In the genomic region with DNA sequence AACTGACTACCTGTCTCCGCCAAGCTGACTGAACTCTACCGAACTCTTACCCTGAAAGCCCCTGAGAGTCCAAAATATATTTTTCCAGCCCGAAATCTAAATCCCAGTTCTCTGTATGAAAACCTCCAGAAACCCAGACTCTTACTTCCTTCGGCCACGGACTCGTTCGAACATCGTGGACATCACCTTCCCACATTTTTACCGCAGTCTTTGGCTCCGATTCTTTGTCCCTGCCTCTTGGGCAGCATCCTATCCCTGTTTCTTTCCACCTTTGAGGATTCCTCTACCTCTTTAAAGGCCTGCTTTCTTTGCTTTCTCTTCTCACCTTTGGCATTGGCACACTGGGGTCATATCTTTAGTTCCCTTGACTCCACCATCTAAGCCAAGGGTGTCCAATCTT, we compare ENCODE assay signal across 8 cellular contexts. TPM values are rescaled to one million over a fixed set of nuclear protein-coding genes. Genes with fewer than 3 reads are reported as not detected.
DNase-seq lines count a peak whose midpoint lies in the region; ATAC-seq, FAIRE-seq and TF ChIP-seq lines count a peak whose summit lies in the region.

No MANE protein-coding gene starts in this region.

- peak overlapping the region; percentile 97 for H3K4me3 Mint-ChIP-seq in natural killer cell

- FAIRE-seq in frontal cortex (lab: Jason Lieb, UNC) = no peak

- intact Hi-C loops in natural killer cell (cut with micrococcal nuclease) = loop anchor here (5.0 kb wide), 1 partner anchor 61 kb away; no protein-coding TSS in a partner anchor

- H3K27me3 ChIP-seq in BLaER1 treated with 17β-estradiol and CSF1 and Interleukin-3, amounts not matched to agents 10 nM and 100 nM = no peaks in the 10 kb centered on the region

- peak overlapping the region; percentile 91 to 99 (median 99) for H3K9ac ChIP-seq in BLaER1 treated with 17β-estradiol and CSF1 and Interleukin-3, amounts not matched to agents 10 nM and 100 nM

- H3K9me3 Mint-ChIP-seq in natural killer cell = no peaks in the 10 kb centered on the region

- no peak for ATAC-seq in natural killer cell
- ATAC-seq in HG03175 (IDR thresholded peaks at IDR 0.05; ENCODE audit: unreplicated experiment) = no peak
- no peak for ATAC-seq in HG03565 (IDR thresholded peaks at IDR 0.05; ENCODE audit: unreplicated experiment)

- no peaks in the 10 kb centered on the region for H3K36me3 Mint-ChIP-seq in natural killer cell

- no peaks in the 10 kb centered on the region for H3K9me3 ChIP-seq in BLaER1 treated with 17β-estradiol and CSF1 and Interleukin-3, amounts not matched to agents 10 nM and 100 nM (replicated peaks in 1 of 11)

- H4K20me1 ChIP-seq in BLaER1 treated with 17β-estradiol and CSF1 and Interleukin-3, amounts not matched to agents 10 nM and 100 nM = peaks cover 16 to 33% (median 30%) of the 10 kb centered on the region in 11 experiments; a peak in 18 of 22 replicates

- peak overlapping the region; percentile 92 to 99 (median 98) for H3K27ac ChIP-seq in BLaER1 treated with 17β-estradiol and CSF1 and Interleukin-3, amounts not matched to agents 10 nM and 100 nM
- H3K27ac ChIP-seq in cingulate gyrus (ENCODE audit: low read depth, low read length) = peak overlapping the region; percentile 83

- no peaks in the 10 kb centered on the region for H3K27me3 Mint-ChIP-seq in natural killer cell (ENCODE audit: low read depth in 2 of 2)

- peak overlapping the region; percentile 82 to 98 (median 92) for H3K4me2 ChIP-seq in BLaER1 treated with 17β-estradiol and CSF1 and Interleukin-3, amounts not matched to agents 10 nM and 100 nM

- peak overlapping the region; percentile 87 to 98 (median 94) for H3K4me3 ChIP-seq in BLaER1 treated with 17β-estradiol and CSF1 and Interleukin-3, amounts not matched to agents 10 nM and 100 nM

- no peaks in the 10 kb centered on the region for H3K36me3 ChIP-seq in BLaER1 treated with 17β-estradiol and CSF1 and Interleukin-3, amounts not matched to agents 10 nM and 100 nM

- peak; percentile 8 to 31 for DNase-seq in Kasumi-1 (lab: John Stamatoyannopoulos, UW)
- no peak for DNase-seq in natural killer cell
- DNase-seq in frontal cortex (ENCODE audit: low spot score in 2 of 2) = no peak
- no peak for DNase-seq in NCI-H446 (lab: John Stamatoyannopoulos, UW)

- H3K4me1 ChIP-seq in BLaER1 treated with 17β-estradiol and CSF1 and Interleukin-3, amounts not matched to agents 10 nM and 100 nM = peaks cover 48 to 59% (median 54%) of the 10 kb centered on the region in 10 experiments

- H3K27ac Mint-ChIP-seq in natural killer cell = peak overlapping the region; percentile 98 to 99

- H3K4me1 Mint-ChIP-seq in natural killer cell = peaks cover 62 to 63% of the 10 kb centered on the region in 2 donors

- no peak for TF ChIP-seq CTCF in natural killer cell (IDR thresholded peaks at IDR 0.05)

RNA-seq across cellular contexts. Expression of gene USP24, which starts 0.9 kb away (rescaled TPM):
- total RNA-seq in natural killer cell = 100 to 1,000 TPM; 155 TPM
- total RNA-seq in frontal cortex = 67.3 TPM

Comparison
In these comparisons a context has a peak if more than half of its experiments do, and no peak if none do; other contexts are left out.
1. DNase-seq: peak in Kasumi-1 (2 of 2); none in natural killer cell (single experiment), frontal cortex (0 of 2) and NCI-H446 (0 of 2).